Comparison of ENCODE assay signal across 18 cellular contexts in the genomic region with DNA sequence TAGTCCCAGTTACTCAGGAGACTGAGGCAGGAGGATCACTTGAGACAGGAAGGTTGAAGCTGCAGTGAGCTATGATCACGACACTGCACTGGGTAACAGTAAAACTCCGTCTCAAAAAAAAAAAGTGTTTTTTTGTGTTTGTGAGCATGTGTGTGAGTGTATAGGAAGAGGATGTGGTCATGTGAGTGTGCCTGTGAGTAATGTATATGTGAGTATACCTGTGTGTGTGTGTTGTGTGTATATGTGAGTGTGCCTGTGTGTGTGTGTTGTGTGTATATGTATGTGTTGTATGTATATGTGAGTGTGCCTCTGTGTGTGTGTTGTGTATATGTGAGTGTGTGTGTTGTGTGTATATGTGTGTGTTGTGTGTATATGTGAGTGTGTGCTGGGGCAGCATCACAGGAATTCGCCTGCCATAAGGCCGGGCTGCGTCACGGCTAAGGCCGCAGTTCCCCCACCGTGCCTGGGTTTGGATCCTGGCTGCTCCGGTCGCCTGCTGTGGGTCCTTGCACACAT. TPM values are rescaled to one million over a fixed set of nuclear protein-coding genes. Genes with fewer than 3 reads are reported as not detected.
DNase-seq lines count a peak whose midpoint lies in the region; ATAC-seq, FAIRE-seq and TF ChIP-seq lines count a peak whose summit lies in the region.
"Had no signal": no experiment of that assay in that cellular context is flagged by ENCODE, and none has a peak within 500 bp of the region (broad histone marks: within the 10 kb centered on the region; RNA-seq: fewer than 3 reads in every experiment).

No MANE protein-coding gene starts in this region.

- H2BK12ac ChIP-seq in mesenchymal stem cell (ENCODE audit: low read length in 2 of 2), result no peak overlapping the region

- ATAC-seq in left cardiac atrium (no peak), GM19395 (IDR thresholded peaks at IDR 0.05; ENCODE audit: unreplicated experiment) (no peak)
- ATAC-seq in activated CD8-positive, alpha-beta T cell treated with anti-CD3 and anti-CD28 coated beads, Interleukin-2, amount 10 ng/mL, durations not matched to agents 7 days and 5 days, result peak; percentile 22
- ATAC-seq: left colon had no signal

- peaks cover 10% of the 10 kb centered on the region for H3K4me1 Mint-ChIP-seq in activated CD8-positive, alpha-beta T cell treated with anti-CD3 and anti-CD28 coated beads, Interleukin-2, amount 10 ng/mL, durations not matched to agents 7 days and 5 days (ENCODE audit: low read depth)

- no peak overlapping the region for H3K4ac ChIP-seq in mesenchymal stem cell (ENCODE audit: low read depth in 1 of 2, low read length in 2 of 2)

- POLR2A ChIA-PET in activated CD8-positive, alpha-beta T cell treated with anti-CD3 and anti-CD28 coated beads, Interleukin-2, amount 10 ng/mL, durations not matched to agents 7 days and 5 days (lab: Charles Lee), result no interaction called here

- no peak overlapping the region for H3K23ac ChIP-seq in mesenchymal stem cell (ENCODE audit: low read length in 2 of 2)

- WGBS in mesenchymal stem cell, result 93% methylated on average over 10 of the region's 10 CpGs

- no peak overlapping the region for H4K8ac ChIP-seq in mesenchymal stem cell (ENCODE audit: low read length)

- H3K27me3 ChIP-seq in left ventricle myocardium inferior (ENCODE audit: low read depth), result peaks cover 88% of the 10 kb centered on the region
- peaks cover 25 to 59% of the 10 kb centered on the region in 2 experiments for H3K27me3 ChIP-seq in mesenchymal stem cell (ENCODE audit: control insufficient read depth in 1 of 2, insufficient read depth in 1 of 2, low read length in 2 of 2)

- no peak overlapping the region for H2BK15ac ChIP-seq in mesenchymal stem cell (ENCODE audit: low read depth, poor library complexity, severe bottlenecking)

- DNase-seq in left ventricle myocardium inferior (no peak), left cardiac atrium (no peak), mesenchymal stem cell (no peak), urothelium cell line (ENCODE audit: low spot score) (no peak), D721Med (ENCODE audit: insufficient read length, low spot score) (no peak), frontal cortex (ENCODE audit: low spot score in 2 of 2) (no peak)
- no peak for DNase-seq in activated CD8-positive, alpha-beta T cell treated with anti-CD3 and anti-CD28 coated beads, Interleukin-2, amount 10 ng/mL, durations not matched to agents 7 days and 5 days
- DNase-seq: activated CD4-positive, alpha-beta T cell treated with anti-CD3 and anti-CD28 coated beads for 1 hour; effector CD4-positive, alpha-beta T cell; GOT3; NCI-H1436 treated with DMSO at 0.1 percent for 48 hours; NCI-H446 had no signal

- H2AK5ac ChIP-seq in mesenchymal stem cell (ENCODE audit: low read length, severe bottlenecking), result no peak overlapping the region

- TF ChIP-seq CTCF in left ventricle myocardium inferior (IDR thresholded peaks at IDR 0.05; ENCODE audit: borderline replicate concordance), result no peak
- no peak for TF ChIP-seq CTCF in D721Med (IDR thresholded peaks at IDR 0.05; ENCODE audit: insufficient read depth, missing control alignments)

- H3K4me3 Mint-ChIP-seq in activated CD8-positive, alpha-beta T cell treated with anti-CD3 and anti-CD28 coated beads, Interleukin-2, amount 10 ng/mL, durations not matched to agents 7 days and 5 days, result no peak overlapping the region
- H3K4me3 Mint-ChIP-seq: activated naive CD4-positive, alpha-beta T cell treated with anti-CD3 and anti-CD28 coated beads, Interleukin-2, amount 50 U/mL, for 24 hours had no signal

- peaks cover 15% of the 10 kb centered on the region for H3K27me3 Mint-ChIP-seq in activated CD8-positive, alpha-beta T cell treated with anti-CD3 and anti-CD28 coated beads, Interleukin-2, amount 10 ng/mL, durations not matched to agents 7 days and 5 days (ENCODE audit: low read depth)

- H2BK5ac ChIP-seq in mesenchymal stem cell (ENCODE audit: low read depth, low read length, poor library complexity, severe bottlenecking), result no peak overlapping the region

- no peaks in the 10 kb centered on the region for H3K36me3 Mint-ChIP-seq in activated CD8-positive, alpha-beta T cell treated with anti-CD3 and anti-CD28 coated beads, Interleukin-2, amount 10 ng/mL, durations not matched to agents 7 days and 5 days (ENCODE audit: low read depth)
- H3K36me3 Mint-ChIP-seq: activated naive CD4-positive, alpha-beta T cell treated with anti-CD3 and anti-CD28 coated beads, Interleukin-2, amount 50 U/mL, for 24 hours had no signal

- intact Hi-C loops in left ventricle myocardium inferior (cut with micrococcal nuclease), result no loop called here
- intact Hi-C loops in left cardiac atrium (cut with DNase I), result no loop called here

- no peaks in the 10 kb centered on the region for H3K79me1 ChIP-seq in mesenchymal stem cell (replicated peaks; ENCODE audit: low read length, poor library complexity, severe bottlenecking)

- no peak overlapping the region for H2AFZ ChIP-seq in mesenchymal stem cell (ENCODE audit: low read depth, low read length)

- peak overlapping the region; percentile 12 for H3K4me2 ChIP-seq in mesenchymal stem cell (ENCODE audit: low read length, poor library complexity, severe bottlenecking)

- H3K9ac ChIP-seq in mesenchymal stem cell (ENCODE audit: low read length), result peak overlapping the region; percentile 72

- no peaks in the 10 kb centered on the region for H3K9me3 Mint-ChIP-seq in activated CD8-positive, alpha-beta T cell treated with anti-CD3 and anti-CD28 coated beads, Interleukin-2, amount 10 ng/mL, durations not matched to agents 7 days and 5 days (ENCODE audit: insufficient read depth)
- H3K9me3 Mint-ChIP-seq: activated naive CD4-positive, alpha-beta T cell treated with anti-CD3 and anti-CD28 coated beads, Interleukin-2, amount 50 U/mL, for 24 hours had no signal

- peak overlapping the region; percentile 9 for H3K27ac Mint-ChIP-seq in activated CD8-positive, alpha-beta T cell treated with anti-CD3 and anti-CD28 coated beads, Interleukin-2, amount 10 ng/mL, durations not matched to agents 7 days and 5 days

- no peak overlapping the region for H3K18ac ChIP-seq in mesenchymal stem cell (ENCODE audit: low read depth in 1 of 2, low read length in 2 of 2)

- CTCF ChIA-PET in activated CD8-positive, alpha-beta T cell treated with anti-CD3 and anti-CD28 coated beads, Interleukin-2, amount 10 ng/mL, durations not matched to agents 7 days and 5 days (lab: Charles Lee), result no interaction called here

- H3K14ac ChIP-seq in mesenchymal stem cell (ENCODE audit: low read length in 2 of 2), result peak overlapping the region in 1 of 2 experiments; percentile 37

- no peak overlapping the region for H2BK120ac ChIP-seq in mesenchymal stem cell (ENCODE audit: low read depth, low read length)

- H4K91ac ChIP-seq in mesenchymal stem cell (ENCODE audit: low read length), result no peak overlapping the region

- FAIRE-seq in urothelium cell line (lab: Jason Lieb, UNC) (peak; percentile 100), D721Med (lab: Jason Lieb, UNC) (no peak), frontal cortex (lab: Jason Lieb, UNC) (no peak)
- FAIRE-seq: G401.6 had no signal

- H3K36me3 ChIP-seq in left ventricle myocardium inferior (no peaks in the 10 kb centered on the region), mesenchymal stem cell (ENCODE audit: control insufficient read depth in 1 of 2, insufficient read depth in 2 of 2, low read depth in 1 of 2, low read length in 2 of 2) (no peaks in the 10 kb centered on the region)
- H3K36me3 ChIP-seq: cardiac muscle cell had no signal

- H3K4me1 ChIP-seq in left ventricle myocardium inferior, result peaks cover 6% of the 10 kb centered on the region
- peaks cover 13% of the 10 kb centered on the region for H3K4me1 ChIP-seq in mesenchymal stem cell (ENCODE audit: control insufficient read depth, insufficient read depth, low read depth, low read length)

- H3K4me3 ChIP-seq in left ventricle myocardium inferior, result peak overlapping the region; percentile 48
- peak overlapping the region; percentile 4 to 49 for H3K4me3 ChIP-seq in mesenchymal stem cell (ENCODE audit: insufficient read depth in 1 of 2, low read depth in 1 of 2, low read length in 2 of 2)
- H3K4me3 ChIP-seq: cardiac muscle cell had no signal

- H3K27ac ChIP-seq in left ventricle myocardium inferior (replicated peaks), result no peak overlapping the region
- H3K27ac ChIP-seq in mesenchymal stem cell (ENCODE audit: low read length, poor library complexity, severe bottlenecking), result no peak overlapping the region
- H3K27ac ChIP-seq: cardiac muscle cell had no signal

- H3K9me3 ChIP-seq in left ventricle myocardium inferior (replicated peaks) (no peaks in the 10 kb centered on the region), mesenchymal stem cell (ENCODE audit: control insufficient read depth, low read length) (no peaks in the 10 kb centered on the region)

RNA-seq across cellular contexts. Expression of a gene that starts 21.4 kb away (rescaled TPM):
- total RNA-seq in left ventricle myocardium inferior, result not detected
- total RNA-seq in left cardiac atrium, result not detected
- total RNA-seq in activated CD8-positive, alpha-beta T cell treated with anti-CD3 and anti-CD28 coated beads, Interleukin-2, amount 10 ng/mL, durations not matched to agents 7 days and 5 days, result 10 to 100 TPM; 16.7 to 18.9 TPM
- polyA plus RNA-seq in mesenchymal stem cell (2013, experiment 1 of 2), result 1.3 TPM
- polyA plus RNA-seq in mesenchymal stem cell (2013, experiment 2 of 2), result 1.5 TPM
- total RNA-seq in frontal cortex, result 6.1 TPM
- total RNA-seq: cardiac muscle cell, Right ventricle myocardium superior had no signal
- polyA plus RNA-seq: cardiac muscle cell had no signal

RNA-seq across cellular contexts. Expression of a gene that starts 46.9 kb away (rescaled TPM):
- total RNA-seq in left ventricle myocardium inferior (21.8 TPM), left cardiac atrium (10 to 100 TPM; 18.9 to 22.9 TPM), frontal cortex (12.2 TPM)
- total RNA-seq in activated CD8-positive, alpha-beta T cell treated with anti-CD3 and anti-CD28 coated beads, Interleukin-2, amount 10 ng/mL, durations not matched to agents 7 days and 5 days, result 10 to 100 TPM; 53.1 to 54.0 TPM
- 12.7 TPM for polyA plus RNA-seq in mesenchymal stem cell (2013, experiment 1 of 2)
- 12.3 TPM for polyA plus RNA-seq in mesenchymal stem cell (2013, experiment 2 of 2)
